In the genomic region with DNA sequence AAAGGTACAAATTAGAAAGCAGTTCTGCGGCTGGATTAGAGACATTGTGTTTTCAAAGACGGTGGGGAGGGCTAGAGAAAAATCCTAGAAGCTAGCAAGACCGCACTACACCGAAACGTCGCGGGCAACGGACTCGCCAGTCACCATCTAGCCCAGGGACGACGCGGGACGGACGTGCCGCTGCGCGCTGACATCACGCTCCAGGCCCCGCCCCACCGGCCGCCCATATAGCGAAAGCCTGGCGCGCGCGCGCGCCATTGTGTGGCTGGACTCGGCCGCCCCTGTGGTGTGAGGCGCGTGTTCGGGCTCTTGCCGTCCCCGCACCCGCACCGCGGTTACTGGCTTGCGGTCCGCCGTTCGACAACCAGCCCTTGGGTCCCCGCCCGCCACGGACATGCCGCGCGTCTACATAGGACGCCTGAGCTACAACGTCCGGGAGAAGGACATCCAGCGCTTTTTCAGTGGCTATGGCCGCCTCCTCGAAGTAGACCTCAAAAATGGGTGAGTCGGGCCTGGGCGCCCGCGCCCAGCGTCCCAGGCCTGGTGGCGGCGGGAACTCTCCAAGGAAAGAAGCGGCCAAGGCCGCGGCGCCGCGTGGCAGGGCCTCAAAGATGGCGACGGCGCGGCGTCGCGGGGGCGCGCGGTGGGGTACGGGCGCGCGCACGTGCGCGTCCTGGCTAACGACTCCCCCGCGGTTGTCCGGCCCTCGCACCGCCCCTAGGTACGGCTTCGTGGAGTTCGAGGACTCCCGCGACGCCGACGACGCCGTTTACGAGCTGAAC, we compare ENCODE assay signal across 8 cellular contexts. TPM values are rescaled to one million over a fixed set of nuclear protein-coding genes. Genes with fewer than 3 reads are reported as not detected.
A peak's percentile ranks its signal among the peaks of the same experiment; 100 is the strongest.
DNase-seq lines count a peak whose midpoint lies in the region; ATAC-seq, FAIRE-seq and TF ChIP-seq lines count a peak whose summit lies in the region.

A gene (plus strand): TSS at position 257 of the 782 bp plus-strand sequence. CDS start 138 bp downstream, at position 395.

- H3K36me3 ChIP-seq in adrenal gland (replicated peaks in 1 of 2): peaks cover 0 to 38% of the 10 kb centered on the region in 2 donors
- peaks cover 0 to 41% (median 37%) of the 10 kb centered on the region in 9 donors for H3K36me3 ChIP-seq in heart right ventricle
- H3K36me3 ChIP-seq in upper lobe of right lung: peaks cover 40% of the 10 kb centered on the region

- intact Hi-C loops in adrenal gland (cut with DNase I): no loop called here
- intact Hi-C loops in heart right ventricle (cut with DNase I): loop anchor here in 5 of 10 donors (5.0 to 10.0 kb wide), 7 partner anchors 54 to 749 kb away; a partner anchor contains a TSS
- intact Hi-C loops in upper lobe of right lung (cut with DNase I): no loop called here

- H3K4me3 Mint-ChIP-seq in progenitor cell of endocrine pancreas (ENCODE audit: low read depth): peak within 1 kb of the TSS; percentile 86

- H3K27ac ChIP-seq in adrenal gland (peak within 1 kb of the TSS; percentile 99 to 100 (median 100)), heart right ventricle (peak within 1 kb of the TSS; percentile 97 to 100 (median 100)), upper lobe of right lung (peak within 1 kb of the TSS; percentile 100)

- H3K4me3 ChIP-seq in adrenal gland (peak within 1 kb of the TSS; percentile 71 to 92 (median 88)), heart right ventricle (peak within 1 kb of the TSS; percentile 73 to 99 (median 92)), upper lobe of right lung (peak within 1 kb of the TSS; percentile 90)

- H3K9me3 Mint-ChIP-seq in progenitor cell of endocrine pancreas (ENCODE audit: low read depth): no peaks in the 10 kb centered on the region

- ATAC-seq in HG02759 (IDR thresholded peaks at IDR 0.05; ENCODE audit: unreplicated experiment) (peak; percentile 86), heart right ventricle (peak; percentile 96 to 99 (median 98)), upper lobe of right lung (peak; percentile 96)

- 0% methylated on average over 14 to 101 of the region's 101 CpGs for WGBS in adrenal gland, 4 donors
- WGBS in heart right ventricle, 2 donors: 0% methylated on average over 75 to 101 of the region's 101 CpGs

- peaks cover 7% of the 10 kb centered on the region for H3K27me3 Mint-ChIP-seq in progenitor cell of endocrine pancreas

- TF ChIP-seq POLR2A in GM12892 (IDR thresholded peaks at IDR 0.05; ENCODE audit: low read depth, low read length) (peak; percentile 99), adrenal gland (IDR thresholded peaks at IDR 0.05) (peak; percentile 98 to 99)

- H3K27me3 ChIP-seq in adrenal gland (no peaks in the 10 kb centered on the region), heart right ventricle (peaks cover 0 to 5% (median 0%) of the 10 kb centered on the region in 7 donors), upper lobe of right lung (no peaks in the 10 kb centered on the region)

- H3K9me3 ChIP-seq in adrenal gland (replicated peaks in 1 of 3): no peaks in the 10 kb centered on the region
- H3K9me3 ChIP-seq in heart right ventricle: no peaks in the 10 kb centered on the region
- no peaks in the 10 kb centered on the region for H3K9me3 ChIP-seq in upper lobe of right lung

- peaks cover 26% of the 10 kb centered on the region for H3K36me3 Mint-ChIP-seq in progenitor cell of endocrine pancreas (ENCODE audit: insufficient read depth)

- peaks cover 18 to 39% of the 10 kb centered on the region in 2 donors for H3K4me1 ChIP-seq in adrenal gland (replicated peaks in 1 of 2)
- peaks cover 2 to 49% (median 32%) of the 10 kb centered on the region in 9 donors for H3K4me1 ChIP-seq in heart right ventricle
- H3K4me1 ChIP-seq in upper lobe of right lung: peaks cover 24% of the 10 kb centered on the region

- peaks cover 21% of the 10 kb centered on the region for H3K4me1 Mint-ChIP-seq in progenitor cell of endocrine pancreas (ENCODE audit: low read depth)

- peak; percentile 94 for FAIRE-seq in GM12892 (lab: Jason Lieb, UNC)

- DNase-seq in GM12892 (ENCODE audit: insufficient read length) (peak; percentile 80), NCI-H128 (lab: John Stamatoyannopoulos, UW; ENCODE audit: unreplicated experiment) (peak; percentile 86), T-helper 1 cell (peak; percentile 75 to 94 (median 88)), adrenal gland (peak; percentile 93 to 98 (median 96)), heart right ventricle (peak; percentile 94 to 95), progenitor cell of endocrine pancreas (ENCODE audit: low spot score, unreplicated experiment) (peak; percentile 89), upper lobe of right lung (peak; percentile 98)

- H3K27ac Mint-ChIP-seq in progenitor cell of endocrine pancreas: peak within 1 kb of the TSS; percentile 99

- TF ChIP-seq CTCF in adrenal gland (IDR thresholded peaks at IDR 0.05): no peak
- no peak for TF ChIP-seq CTCF in heart right ventricle (IDR thresholded peaks at IDR 0.05)
- no peak for TF ChIP-seq CTCF in progenitor cell of endocrine pancreas (IDR thresholded peaks at IDR 0.05; ENCODE audit: unreplicated experiment)
- no peak for TF ChIP-seq CTCF in upper lobe of right lung (IDR thresholded peaks at IDR 0.05)

RNA-seq across cellular contexts. Expression of the gene that starts here (rescaled TPM):
- polyA plus RNA-seq in GM12892 (2012; ENCODE audit: missing spikeins): 77.7 TPM
- total RNA-seq in adrenal gland: 100 to 1,000 TPM in 4 of 8 donors, 10 to 100 TPM in 4; 42.7 to 188 (median 108) TPM
- 100 to 1,000 TPM; 165 to 185 (median 181) TPM for polyA plus RNA-seq in adrenal gland
- 10 to 100 TPM; 44.0 to 62.4 (median 47.8) TPM for total RNA-seq in heart right ventricle
- polyA plus RNA-seq in heart right ventricle: 10 to 100 TPM; 27.9 to 86.6 TPM
- 369 and 381 TPM in 2 replicates for total RNA-seq in progenitor cell of endocrine pancreas
- 145 TPM for total RNA-seq in upper lobe of right lung

Comparison
In these comparisons a context has a peak if more than half of its experiments do, and no peak if none do; other contexts are left out.
1. Peak in every context shown above with its lines: DNase-seq, ATAC-seq, H3K4me3 ChIP-seq and H3K27ac ChIP-seq.